In genomic region chrX:11117751-11118150, GRCh38 we compare ENCODE assay signal across 13 cellular contexts. TPM values are rescaled to one million over a fixed set of nuclear protein-coding genes. Genes with fewer than 3 reads are reported as not detected.
DNase-seq lines count a peak whose midpoint lies in the region; ATAC-seq, FAIRE-seq and TF ChIP-seq lines count a peak whose summit lies in the region.
"Had no signal": no experiment of that assay in that cellular context is flagged by ENCODE, and none has a peak within 500 bp of the region (broad histone marks: within the 10 kb centered on the region; RNA-seq: fewer than 3 reads in every experiment).

No MANE protein-coding gene starts in this region.

- intact Hi-C loops in CD4-positive, alpha-beta memory T cell (cut with micrococcal nuclease) = no loop called here

- H3K9me3 ChIP-seq in astrocyte (ENCODE audit: insufficient read depth, low read depth, low read length) = no peaks in the 10 kb centered on the region
- no peaks in the 10 kb centered on the region for H3K9me3 ChIP-seq in CD4-positive, alpha-beta memory T cell (ENCODE audit: control insufficient read depth in 1 of 2, low read length in 2 of 2)
- H3K9me3 ChIP-seq: A549 had no signal

- H3K36me3 ChIP-seq in astrocyte (ENCODE audit: insufficient read depth, low read length) = peaks cover 35% of the 10 kb centered on the region
- peaks cover 32% of the 10 kb centered on the region for H3K36me3 ChIP-seq in CD4-positive, alpha-beta memory T cell (ENCODE audit: insufficient read depth, low read length)

- ATAC-seq in GM18907 (IDR thresholded peaks at IDR 0.05; ENCODE audit: unreplicated experiment) = no peak
- ATAC-seq: A549, GM23338 had no signal

- peaks cover 9% of the 10 kb centered on the region for H3K4me1 Mint-ChIP-seq in astrocyte (ENCODE audit: low read depth, unreplicated experiment)
- H3K4me1 Mint-ChIP-seq in CD4-positive, alpha-beta memory T cell = peaks cover 2 to 10% (median 8%) of the 10 kb centered on the region in 4 donors
- H3K4me1 Mint-ChIP-seq: GM23338 had no signal

- H3K4me1 ChIP-seq in astrocyte (ENCODE audit: insufficient read depth, low read length) = peaks cover 9% of the 10 kb centered on the region
- peaks cover 4% of the 10 kb centered on the region for H3K4me1 ChIP-seq in CD4-positive, alpha-beta memory T cell (ENCODE audit: insufficient read depth, low read length)

- no peak overlapping the region for H3K4me3 Mint-ChIP-seq in astrocyte (ENCODE audit: unreplicated experiment)
- no peak overlapping the region for H3K4me3 Mint-ChIP-seq in CD4-positive, alpha-beta memory T cell
- H3K4me3 Mint-ChIP-seq: CD14-positive monocyte, GM23338 had no signal

- H3K4me2 ChIP-seq in astrocyte (ENCODE audit: low read length) = no peak overlapping the region
- H3K4me2 ChIP-seq: A549, GM23338 had no signal

- no peak overlapping the region for H3K9ac ChIP-seq in astrocyte (ENCODE audit: low read length)

- TF ChIP-seq CTCF in astrocyte (IDR thresholded peaks at IDR 0.05; ENCODE audit: insufficient read depth, low read depth, low read length) = no peak

- DNase-seq in GM19239 (ENCODE audit: insufficient read length, low spot score) = no peak
- DNase-seq in astrocyte (ENCODE audit: low read depth) = peak; percentile 22
- peak; percentile 11 for DNase-seq in iris pigment epithelial cell (ENCODE audit: low read depth)
- no peak for DNase-seq in NCI-H774 (lab: John Stamatoyannopoulos, UW)
- no peak for DNase-seq in CD4-positive, alpha-beta memory T cell
- DNase-seq in glomerular visceral epithelial cell (ENCODE audit: extremely low spot score) = no peak
- DNase-seq: DMS79, GDM1, H7 had no signal

- POLR2A ChIA-PET in CD4-positive, alpha-beta memory T cell (lab: Charles Lee; ENCODE audit: partially characterized antibody) = no interaction called here

- peaks cover 5% of the 10 kb centered on the region for H4K20me1 ChIP-seq in astrocyte (ENCODE audit: insufficient read depth, low read length)

- H3K36me3 Mint-ChIP-seq in astrocyte (ENCODE audit: low read depth, unreplicated experiment) = peaks cover 6% of the 10 kb centered on the region
- peaks cover 28 to 68% of the 10 kb centered on the region in 2 donors for H3K36me3 Mint-ChIP-seq in CD4-positive, alpha-beta memory T cell

- H2AFZ ChIP-seq in astrocyte (ENCODE audit: low read depth, low read length) = no peak overlapping the region
- H2AFZ ChIP-seq: GM23338 had no signal

- peaks cover 17% of the 10 kb centered on the region for H3K79me2 ChIP-seq in astrocyte (ENCODE audit: insufficient read depth, low read length)

- FAIRE-seq in GM19239 (lab: Jason Lieb, UNC) (peak; percentile 61), astrocyte (lab: Jason Lieb, UNC) (peak; percentile 83)

- H3K27ac ChIP-seq in astrocyte (ENCODE audit: low read depth, low read length) = no peak overlapping the region
- H3K27ac ChIP-seq in CD4-positive, alpha-beta memory T cell (ENCODE audit: low read depth, low read length) = no peak overlapping the region
- H3K27ac ChIP-seq: A549 had no signal

- H3K27ac Mint-ChIP-seq in astrocyte (ENCODE audit: unreplicated experiment) = no peak overlapping the region
- H3K27ac Mint-ChIP-seq in CD4-positive, alpha-beta memory T cell = no peak overlapping the region
- H3K27ac Mint-ChIP-seq: CD14-positive monocyte, GM23338 had no signal

- no peaks in the 10 kb centered on the region for H3K9me3 Mint-ChIP-seq in astrocyte (ENCODE audit: unreplicated experiment)
- H3K9me3 Mint-ChIP-seq in CD4-positive, alpha-beta memory T cell = no peaks in the 10 kb centered on the region
- H3K9me3 Mint-ChIP-seq: CD14-positive monocyte, GM23338 had no signal

- no peaks in the 10 kb centered on the region for H3K27me3 ChIP-seq in astrocyte (ENCODE audit: insufficient read depth, low read length)
- no peaks in the 10 kb centered on the region for H3K27me3 ChIP-seq in CD4-positive, alpha-beta memory T cell (ENCODE audit: insufficient read depth, low read length)

- CTCF ChIA-PET in CD4-positive, alpha-beta memory T cell (lab: Charles Lee; ENCODE audit: partially characterized antibody) = no interaction called here

- H3K27me3 Mint-ChIP-seq in astrocyte (ENCODE audit: low read depth, unreplicated experiment) = no peaks in the 10 kb centered on the region
- H3K27me3 Mint-ChIP-seq in CD4-positive, alpha-beta memory T cell = no peaks in the 10 kb centered on the region

- no peak overlapping the region for H3K4me3 ChIP-seq in astrocyte (ENCODE audit: insufficient read depth, low read depth, low read length)
- no peak overlapping the region for H3K4me3 ChIP-seq in CD4-positive, alpha-beta memory T cell (ENCODE audit: low read length in 2 of 2)
- H3K4me3 ChIP-seq: A549, GM23338 had no signal

RNA-seq across cellular contexts. Expression of gene HCCS, which starts 6.6 kb away (rescaled TPM):
- 38.0 and 39.2 TPM in 2 replicates for total RNA-seq in astrocyte
- total RNA-seq in CD4-positive, alpha-beta memory T cell = 10 to 100 TPM; 12.8 to 15.2 TPM
- 10 to 100 TPM; 26.8 to 30.4 TPM for polyA plus RNA-seq in CD4-positive, alpha-beta memory T cell

Comparison
In these comparisons a context has a peak if more than half of its experiments do, and no peak if none do; other contexts are left out.
1. DNase-seq: peak in astrocyte (single experiment) and iris pigment epithelial cell (single experiment); none in GM19239 (single experiment), NCI-H774 (single experiment), CD4-positive, alpha-beta memory T cell (0 of 5) and glomerular visceral epithelial cell (single experiment).